ENCODE assay signal across 8 cellular contexts in the genomic region with DNA sequence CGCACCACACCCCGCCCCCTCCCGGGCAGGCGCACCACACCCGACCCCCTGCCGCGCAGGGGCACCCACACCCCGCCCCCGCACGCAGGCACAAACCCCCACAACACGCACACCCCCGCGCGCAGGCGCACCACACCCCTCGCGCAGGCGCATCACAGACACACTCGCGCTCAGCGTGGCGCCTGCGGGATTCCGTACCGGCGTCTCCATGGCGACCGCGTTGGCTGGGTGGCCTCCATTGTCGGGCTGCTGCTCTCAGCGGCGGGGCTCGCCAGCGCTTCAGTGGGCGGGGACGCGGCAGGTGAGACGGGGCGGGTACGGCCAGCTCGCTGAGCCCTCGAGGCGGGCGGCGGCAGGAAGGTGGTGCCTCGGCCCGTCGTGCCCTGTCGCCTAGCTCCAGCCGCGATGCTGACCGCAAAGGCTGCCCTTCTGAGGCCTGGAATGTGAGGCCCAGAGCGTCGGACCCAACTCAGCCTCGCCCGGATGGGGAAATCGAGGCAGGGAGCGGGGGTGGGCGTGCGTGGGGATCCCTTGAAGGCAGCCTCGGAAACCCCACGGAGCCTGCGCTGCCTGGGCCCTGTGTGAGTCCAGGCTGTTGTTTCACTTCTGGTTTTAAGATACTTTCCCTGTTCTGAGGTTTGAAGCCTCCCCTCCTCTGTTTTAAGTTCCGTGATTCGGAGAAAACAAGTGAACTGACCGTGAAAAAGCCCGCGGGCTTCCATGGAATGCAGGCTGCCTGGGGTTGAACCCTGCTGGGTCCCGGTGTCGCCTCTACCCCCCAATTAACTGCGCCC. TPM values are rescaled to one million over a fixed set of nuclear protein-coding genes. Genes with fewer than 3 reads are reported as not detected.
DNase-seq lines count a peak whose midpoint lies in the region; ATAC-seq lines count a peak whose summit lies in the region.

A gene (plus strand): TSS at position 238 of the 794 bp plus-strand sequence. CDS start 1,332 bp downstream, outside the sequence.

- H3K36me3 Mint-ChIP-seq in memory B cell: peaks cover 14% of the 10 kb centered on the region

- peak within 1 kb of the TSS; percentile 82 for H3K4me3 ChIP-seq in effector memory CD4-positive, alpha-beta T cell (ENCODE audit: insufficient read depth, low read depth, low read length, poor library complexity, severe bottlenecking)

- no peaks in the 10 kb centered on the region for H3K27me3 ChIP-seq in effector memory CD4-positive, alpha-beta T cell (replicated peaks; ENCODE audit: control insufficient read depth, insufficient read depth, low read length, poor library complexity, severe bottlenecking)

- no peaks in the 10 kb centered on the region for H3K27me3 Mint-ChIP-seq in memory B cell

- H3K36me3 ChIP-seq in effector memory CD4-positive, alpha-beta T cell (ENCODE audit: control insufficient read depth, insufficient read depth, low read length): no peaks in the 10 kb centered on the region

- peaks cover 46% of the 10 kb centered on the region for H3K4me1 Mint-ChIP-seq in memory B cell

- peaks cover 16% of the 10 kb centered on the region for H3K4me1 ChIP-seq in effector memory CD4-positive, alpha-beta T cell (ENCODE audit: control insufficient read depth, insufficient read depth, low read length, poor library complexity, severe bottlenecking)

- H3K27ac Mint-ChIP-seq in memory B cell: peak within 1 kb of the TSS; percentile 95

- H3K4me3 Mint-ChIP-seq in memory B cell: peak within 1 kb of the TSS; percentile 95

- H3K9me3 Mint-ChIP-seq in memory B cell: no peaks in the 10 kb centered on the region

- H3K27ac ChIP-seq in effector memory CD4-positive, alpha-beta T cell (ENCODE audit: insufficient read depth, low read length, poor library complexity, severe bottlenecking): peak within 1 kb of the TSS; percentile 67

- no peaks in the 10 kb centered on the region for H3K9me3 ChIP-seq in effector memory CD4-positive, alpha-beta T cell (ENCODE audit: control insufficient read depth, low read length)

- ATAC-seq in GM21367 (IDR thresholded peaks at IDR 0.05; ENCODE audit: unreplicated experiment): peak; percentile 54
- ATAC-seq in memory B cell (ENCODE audit: low read depth): peak; percentile 84

- DNase-seq in COLO829 (ENCODE audit: low spot score): peak; percentile 100
- peak; percentile 97 for DNase-seq in HT-29 (ENCODE audit: low spot score)
- peak; percentile 95 for DNase-seq in NK-92 (lab: John Stamatoyannopoulos, UW; ENCODE audit: unreplicated experiment)
- DNase-seq in activated CD8-positive, alpha-beta memory T cell treated with anti-CD3 and anti-CD28 coated beads for 4 hours (ENCODE audit: low read depth in 2 of 2): peak; percentile 99 to 100
- peak; percentile 99 to 100 (median 100) for DNase-seq in effector memory CD4-positive, alpha-beta T cell
- DNase-seq in memory B cell (ENCODE audit: low spot score in 2 of 2): peak; percentile 99 to 100
- DNase-seq in stimulated activated CD4-positive, alpha-beta T cell treated with anti-CD3 and anti-CD28 coated beads, TNF-alpha, amount 100 ng/mL, for 48 hours (ENCODE audit: low read depth in 3 of 3): peak; percentile 95 to 98 (median 97)

RNA-seq across cellular contexts. Expression of the gene that starts here (rescaled TPM):
- 3.3 and 11.1 TPM in 2 replicates for total RNA-seq in HT-29 (2014; rRNA removed; shearing (Covaris generic))

Comparison
In these comparisons a context has a peak if more than half of its experiments do, and no peak if none do; other contexts are left out.
1. Peak in every context shown above with its lines: DNase-seq, ATAC-seq, H3K4me3 ChIP-seq and H3K27ac ChIP-seq.